Comparison of ENCODE assay signal across 8 cellular contexts in genomic region chr18:805008-805754, GRCh38. TPM values are rescaled to one million over a fixed set of nuclear protein-coding genes. Genes with fewer than 3 reads are reported as not detected.
DNase-seq lines count a peak whose midpoint lies in the region; ATAC-seq, FAIRE-seq and TF ChIP-seq lines count a peak whose summit lies in the region.

No MANE protein-coding gene starts in this region.

- H3K4me2 ChIP-seq in astrocyte (ENCODE audit: low read length) (peak overlapping the region; percentile 10), smooth muscle cell (no peak overlapping the region)

- peaks cover 22% of the 10 kb centered on the region for H3K36me3 Mint-ChIP-seq in activated CD4-positive, alpha-beta T cell treated with anti-CD3 and anti-CD28 coated beads, Interleukin-2, amount 10 ng/mL, durations not matched to agents 7 days and 5 days (ENCODE audit: low read depth)
- no peaks in the 10 kb centered on the region for H3K36me3 Mint-ChIP-seq in astrocyte (ENCODE audit: low read depth, unreplicated experiment)

- H3K79me2 ChIP-seq in astrocyte (ENCODE audit: insufficient read depth, low read length) (peaks cover 89% of the 10 kb centered on the region), smooth muscle cell (ENCODE audit: low read depth) (peaks cover 98% of the 10 kb centered on the region)

- no peaks in the 10 kb centered on the region for H3K9me3 Mint-ChIP-seq in activated CD4-positive, alpha-beta T cell treated with anti-CD3 and anti-CD28 coated beads, Interleukin-2, amount 10 ng/mL, durations not matched to agents 7 days and 5 days
- H3K9me3 Mint-ChIP-seq in astrocyte (ENCODE audit: unreplicated experiment) = no peaks in the 10 kb centered on the region

- H3K9ac ChIP-seq in astrocyte (ENCODE audit: low read length) = no peak overlapping the region
- no peak overlapping the region for H3K9ac ChIP-seq in smooth muscle cell (ENCODE audit: low read depth)

- no peaks in the 10 kb centered on the region for H3F3A ChIP-seq in smooth muscle cell (ENCODE audit: low read depth)

- H3K27me3 Mint-ChIP-seq in activated CD4-positive, alpha-beta T cell treated with anti-CD3 and anti-CD28 coated beads, Interleukin-2, amount 10 ng/mL, durations not matched to agents 7 days and 5 days = no peaks in the 10 kb centered on the region
- no peaks in the 10 kb centered on the region for H3K27me3 Mint-ChIP-seq in astrocyte (ENCODE audit: low read depth, unreplicated experiment)

- peak overlapping the region; percentile 90 for H3K27ac Mint-ChIP-seq in activated CD4-positive, alpha-beta T cell treated with anti-CD3 and anti-CD28 coated beads, Interleukin-2, amount 10 ng/mL, durations not matched to agents 7 days and 5 days
- H3K27ac Mint-ChIP-seq in astrocyte (ENCODE audit: unreplicated experiment) = no peak overlapping the region

- H3K9me3 ChIP-seq in astrocyte (ENCODE audit: insufficient read depth, low read depth, low read length) = no peaks in the 10 kb centered on the region
- H3K9me3 ChIP-seq in spleen = no peaks in the 10 kb centered on the region
- H3K9me3 ChIP-seq in smooth muscle cell (replicated peaks; ENCODE audit: low read depth) = no peaks in the 10 kb centered on the region

- no peak for FAIRE-seq in astrocyte (lab: Jason Lieb, UNC)

- no peak for TF ChIP-seq POLR2A in spleen (IDR thresholded peaks at IDR 0.05)

- no peak overlapping the region for H3K4me3 ChIP-seq in astrocyte (ENCODE audit: insufficient read depth, low read depth, low read length)
- peak overlapping the region in 1 of 8 donors; percentile 21 for H3K4me3 ChIP-seq in spleen
- H3K4me3 ChIP-seq in smooth muscle cell = no peak overlapping the region

- H3K4me1 ChIP-seq in astrocyte (ENCODE audit: insufficient read depth, low read length) = no peaks in the 10 kb centered on the region
- H3K4me1 ChIP-seq in spleen = peaks cover 17 to 95% (median 47%) of the 10 kb centered on the region in 6 donors
- peaks cover 15% of the 10 kb centered on the region for H3K4me1 ChIP-seq in smooth muscle cell (ENCODE audit: low read depth)

- no peak for DNase-seq in activated CD4-positive, alpha-beta T cell treated with anti-CD3 and anti-CD28 coated beads, Interleukin-2, amount 10 ng/mL, durations not matched to agents 7 days and 5 days
- no peak for DNase-seq in activated CD4-positive, alpha-beta T cell treated with anti-CD3 and anti-CD28 coated beads, Interleukin-2, amount 50 U/mL, for 1 hour
- no peak for DNase-seq in astrocyte (ENCODE audit: low read depth)
- DNase-seq in spleen = no peak
- DNase-seq in D341Med (ENCODE audit: low spot score) = no peak
- no peak for DNase-seq in smooth muscle cell (lab: John Stamatoyannopoulos, UW; ENCODE audit: unreplicated experiment)
- no peak for DNase-seq in cerebellar nuclear complex (lab: John Stamatoyannopoulos, UW)

- no peak overlapping the region for H2AFZ ChIP-seq in astrocyte (ENCODE audit: low read depth, low read length)
- H2AFZ ChIP-seq in smooth muscle cell (ENCODE audit: low read depth) = no peak overlapping the region

- no peaks in the 10 kb centered on the region for H3K27me3 ChIP-seq in astrocyte (ENCODE audit: insufficient read depth, low read length)
- peaks cover 0 to 84% (median 6%) of the 10 kb centered on the region in 7 donors for H3K27me3 ChIP-seq in spleen (replicated peaks in 1 of 7)
- no peaks in the 10 kb centered on the region for H3K27me3 ChIP-seq in smooth muscle cell (ENCODE audit: low read depth)

- H3K36me3 ChIP-seq in astrocyte (ENCODE audit: insufficient read depth, low read length) (no peaks in the 10 kb centered on the region), spleen (no peaks in the 10 kb centered on the region), smooth muscle cell (ENCODE audit: low read depth) (no peaks in the 10 kb centered on the region)

- ATAC-seq in HG02852 (IDR thresholded peaks at IDR 0.05; ENCODE audit: unreplicated experiment) = peak; percentile 50

- H3K27ac ChIP-seq in astrocyte (ENCODE audit: low read depth, low read length) (no peak overlapping the region), spleen (peak overlapping the region in 6 of 8 donors; percentile 3 to 45 (median 32)), smooth muscle cell (ENCODE audit: low read depth) (no peak overlapping the region)

- intact Hi-C loops in spleen (cut with DNase I; ENCODE audit: low total_unique reads) = no loop called here

- CTCF ChIA-PET in activated CD4-positive, alpha-beta T cell treated with anti-CD3 and anti-CD28 coated beads, Interleukin-2, amount 10 ng/mL, durations not matched to agents 7 days and 5 days (lab: Charles Lee) = interaction anchor here (0.6 to 1.5 kb wide), 2 partner anchors 12 to 75 kb away, joined by 3 to 4 read pairs; no protein-coding TSS in a partner anchor

- no peak for TF ChIP-seq CTCF in astrocyte (IDR thresholded peaks at IDR 0.05; ENCODE audit: insufficient read depth, low read depth, low read length)
- TF ChIP-seq CTCF in spleen (IDR thresholded peaks at IDR 0.05 in 8 of 11, conservative IDR thresholded peaks at IDR 0.05 in 3 of 11) = no peak
- TF ChIP-seq CTCF in smooth muscle cell (IDR thresholded peaks at IDR 0.05; ENCODE audit: borderline replicate concordance, insufficient read depth, poor library complexity, severe bottlenecking) = no peak

- peak overlapping the region; percentile 71 for H3K4me3 Mint-ChIP-seq in activated CD4-positive, alpha-beta T cell treated with anti-CD3 and anti-CD28 coated beads, Interleukin-2, amount 10 ng/mL, durations not matched to agents 7 days and 5 days
- H3K4me3 Mint-ChIP-seq in astrocyte (ENCODE audit: unreplicated experiment) = no peak overlapping the region

- WGBS in spleen, 5 donors = 37 to 50% (median 42%) methylated on average over 5 of the region's 5 CpGs
- WGBS in smooth muscle cell (ENCODE audit: low lambda C conversion rate) = 93% methylated on average over 5 of the region's 5 CpGs

- peaks cover 59% of the 10 kb centered on the region for H3K4me1 Mint-ChIP-seq in activated CD4-positive, alpha-beta T cell treated with anti-CD3 and anti-CD28 coated beads, Interleukin-2, amount 10 ng/mL, durations not matched to agents 7 days and 5 days
- peaks cover 25% of the 10 kb centered on the region for H3K4me1 Mint-ChIP-seq in astrocyte (ENCODE audit: low read depth, unreplicated experiment)

- POLR2A ChIA-PET in activated CD4-positive, alpha-beta T cell treated with anti-CD3 and anti-CD28 coated beads, Interleukin-2, amount 10 ng/mL, durations not matched to agents 7 days and 5 days (lab: Charles Lee) = interaction anchor here (0.6 to 0.7 kb wide), 2 partner anchors 77 to 131 kb away, joined by 3 to 5 read pairs; no protein-coding TSS in a partner anchor

- H4K20me1 ChIP-seq in astrocyte (ENCODE audit: insufficient read depth, low read length) = peaks cover 78% of the 10 kb centered on the region
- H4K20me1 ChIP-seq in smooth muscle cell (ENCODE audit: low read depth) = peaks cover 100% of the 10 kb centered on the region

RNA-seq across cellular contexts. Expression of gene YES1, which starts 6.9 kb away (rescaled TPM):
- 10 to 100 TPM in 1 of 2 experiments, 1 to 10 TPM in 1; 9.2 to 10.1 TPM for total RNA-seq in activated CD4-positive, alpha-beta T cell treated with anti-CD3 and anti-CD28 coated beads, Interleukin-2, amount 10 ng/mL, durations not matched to agents 7 days and 5 days
- 63.0 and 68.2 TPM in 2 replicates for total RNA-seq in astrocyte
- total RNA-seq in spleen = 100 to 1,000 TPM in 2 of 7 donors, 10 to 100 TPM in 5; 52.1 to 128 (median 97.1) TPM
- polyA plus RNA-seq in spleen = 10 to 100 TPM in 1 of 3 donors, 1 to 10 TPM in 2; 8.4 to 24.2 (median 9.3) TPM
- 120 and 179 TPM in 2 replicates for total RNA-seq in smooth muscle cell
- polyA plus RNA-seq in smooth muscle cell = 19.5 and 22.6 TPM in 2 replicates

Comparison
In these comparisons a context has a peak if more than half of its experiments do, and no peak if none do; other contexts are left out.
1. H3K27ac ChIP-seq: peak in spleen (6 of 8); none in astrocyte (single experiment) and smooth muscle cell (single experiment).